Comparison of ENCODE assay signal across 8 cellular contexts in genomic region chr4:13484045-13484748, GRCh38. TPM values are rescaled to one million over a fixed set of nuclear protein-coding genes. Genes with fewer than 3 reads are reported as not detected.
DNase-seq lines count a peak whose midpoint lies in the region; ATAC-seq, FAIRE-seq and TF ChIP-seq lines count a peak whose summit lies in the region.

RAB28 (minus strand) TSS chr4:13484340.

- FAIRE-seq in HepG2 (lab: Jason Lieb, UNC): no peak

- no peak for TF ChIP-seq CTCF in CD4-positive, alpha-beta T cell (IDR thresholded peaks at IDR 0.05)
- no peak for TF ChIP-seq CTCF in HepG2 (CRISPR knock-in tag; IDR thresholded peaks at IDR 0.05)

- peaks cover 14% of the 10 kb centered on the region for H3K27me3 Mint-ChIP-seq in CD4-positive, alpha-beta T cell
- H3K27me3 Mint-ChIP-seq in activated CD4-positive, alpha-beta memory T cell treated with anti-CD3 and anti-CD28 coated beads for 36 hours: peaks cover 12% of the 10 kb centered on the region

- no peaks in the 10 kb centered on the region for H3K9me3 ChIP-seq in CD4-positive, alpha-beta T cell (ENCODE audit: control insufficient read depth, low read length)
- H3K9me3 ChIP-seq in HepG2 (ENCODE audit: low read length): peaks cover 5% of the 10 kb centered on the region; the same call in 1 of the 2 replicates

- no TSS peak for BruUV-seq in HepG2 (replicated peaks; lab: Mats Ljungman, UMichigan)

- TF ChIP-seq RAD21 in HepG2 (CRISPR knock-in tag; IDR thresholded peaks at IDR 0.05): no peak

- peaks cover 23% of the 10 kb centered on the region for H3K4me1 Mint-ChIP-seq in CD4-positive, alpha-beta T cell (ENCODE audit: low read depth)
- peaks cover 22% of the 10 kb centered on the region for H3K4me1 Mint-ChIP-seq in activated CD4-positive, alpha-beta memory T cell treated with anti-CD3 and anti-CD28 coated beads for 36 hours (ENCODE audit: low read depth)

- POLR2A ChIA-PET in CD4-positive, alpha-beta T cell (lab: Charles Lee): interaction anchor here (0.7 to 1.6 kb wide), 6 partner anchors 11 to 1519 kb away, joined by 3 to 4 read pairs (median 3); partner anchors contain the start of genes BOD1L1 and CPEB2
- POLR2A ChIA-PET in activated CD4-positive, alpha-beta memory T cell treated with anti-CD3 and anti-CD28 coated beads for 36 hours (lab: Charles Lee): no interaction called here
- POLR2A ChIA-PET in HepG2 (lab: Yijun Ruan, JAX): interaction anchor here (0.8 to 1.2 kb wide), 2 partner anchors 16 to 632 kb away, joined by 3 read pairs; no protein-coding TSS in a partner anchor

- CTCF ChIA-PET in CD4-positive, alpha-beta T cell (lab: Charles Lee): no interaction called here
- CTCF ChIA-PET in activated CD4-positive, alpha-beta memory T cell treated with anti-CD3 and anti-CD28 coated beads for 36 hours (lab: Charles Lee): interaction anchor here (1.8 kb wide), 1 partner anchor 64 kb away, joined by 4 read pairs; no protein-coding TSS in a partner anchor
- CTCF ChIA-PET in HepG2 (lab: Yijun Ruan, JAX; ENCODE audit: low intra/inter-chr PET ratio, low total read pairs): no interaction called here

- ATAC-seq in CD4-positive, alpha-beta T cell (ENCODE audit: poor library complexity): peak; percentile 86
- ATAC-seq in GM19455 (IDR thresholded peaks at IDR 0.05; ENCODE audit: unreplicated experiment) (peak; percentile 97), HepG2 (peak; percentile 96)

- no peak for TF ChIP-seq EP300 in HepG2 (IDR thresholded peaks at IDR 0.05; ENCODE audit: low read depth in 2 of 2, low read length in 2 of 2)
- no peak for TF ChIP-seq EP300 in HepG2 (CRISPR knock-in tag; IDR thresholded peaks at IDR 0.05; ENCODE audit: borderline replicate concordance)

- H3K4me2 ChIP-seq in HepG2 (ENCODE audit: low read depth, low read length): peak within 1 kb of the TSS; percentile 79

- peaks cover 10% of the 10 kb centered on the region for H3K27me3 ChIP-seq in CD4-positive, alpha-beta T cell (ENCODE audit: control insufficient read depth, insufficient read depth, low read length)
- no peaks in the 10 kb centered on the region; a peak in 1 of 5 replicates for H3K27me3 ChIP-seq in HepG2 (ENCODE audit: control insufficient read depth in 1 of 2, insufficient read depth in 2 of 2, low read length in 2 of 2)

- H3K79me2 ChIP-seq in HepG2 (ENCODE audit: insufficient read depth, low read length): peaks cover 35% of the 10 kb centered on the region

- no peaks in the 10 kb centered on the region for H3K36me3 ChIP-seq in HepG2 (replicated peaks in 1 of 2; ENCODE audit: control insufficient read depth in 1 of 2, insufficient read depth in 2 of 2, low read length in 2 of 2)

- no peaks in the 10 kb centered on the region for H4K20me1 ChIP-seq in HepG2 (ENCODE audit: insufficient read depth, low read length)

- intact Hi-C loops in CD4-positive, alpha-beta T cell (cut with DNase I, micrococcal nuclease): loop anchor here (2.0 to 10.0 kb wide), 4 partner anchors 61 to 1519 kb away; partner anchors contain the start of genes CPEB2 (in 2 of the 2), BOD1L1 (in 1 of the 2) and NKX3-2 (in 1 of the 2)
- intact Hi-C loops in activated CD4-positive, alpha-beta memory T cell treated with anti-CD3 and anti-CD28 coated beads for 36 hours (cut with micrococcal nuclease): loop anchor here (1.0 to 5.0 kb wide), 5 partner anchors 8 to 1518 kb away; partner anchors contain the start of genes BOD1L1 and CPEB2
- intact Hi-C loops in HepG2 (cut with micrococcal nuclease; ENCODE audit: unreplicated experiment): loop anchor here (5.0 to 10.0 kb wide), 2 partner anchors 63 to 549 kb away; no protein-coding TSS in a partner anchor

- peak within 1 kb of the TSS; percentile 78 to 94 (median 85) for H3K4me3 ChIP-seq in HepG2 (replicated peaks in 1 of 3; ENCODE audit: insufficient read depth in 1 of 3, low read depth in 2 of 3, low read length in 3 of 3)

- H2AFZ ChIP-seq in HepG2 (ENCODE audit: low read length): peak within 1 kb of the TSS; percentile 94

- in situ Hi-C loops in HepG2 (cut with HindIII; ENCODE audit: extremely low pct_ligation_motif_present, low pct_unique_long_range_greater_than_20kb): no loop called here

- H3K36me3 Mint-ChIP-seq in CD4-positive, alpha-beta T cell (ENCODE audit: low read depth): peaks cover 16% of the 10 kb centered on the region
- no peaks in the 10 kb centered on the region for H3K36me3 Mint-ChIP-seq in activated CD4-positive, alpha-beta memory T cell treated with anti-CD3 and anti-CD28 coated beads for 36 hours

- H3K9ac ChIP-seq in HepG2 (ENCODE audit: insufficient read depth, low read depth, low read length): peak within 1 kb of the TSS; percentile 75

- H3K9me3 Mint-ChIP-seq in CD4-positive, alpha-beta T cell: no peaks in the 10 kb centered on the region
- H3K9me3 Mint-ChIP-seq in activated CD4-positive, alpha-beta memory T cell treated with anti-CD3 and anti-CD28 coated beads for 36 hours: no peaks in the 10 kb centered on the region

- H3K4me1 ChIP-seq in HepG2 (ENCODE audit: insufficient read depth, low read length): peaks cover 22% of the 10 kb centered on the region

- peak within 1 kb of the TSS; percentile 89 for H3K27ac ChIP-seq in CD4-positive, alpha-beta T cell (ENCODE audit: low read depth, low read length)
- H3K27ac ChIP-seq in HepG2 (ENCODE audit: extremely low read length, insufficient read depth, low read length): peak within 1 kb of the TSS; percentile 75

- DNase-seq in CD4-positive, alpha-beta T cell: peak; percentile 87 to 93 (median 90)
- DNase-seq in HK-2 (ENCODE audit: unreplicated experiment): peak; percentile 95
- DNase-seq in NCI-H82 treated with DMSO at 0.1 percent for 48 hours (lab: John Stamatoyannopoulos, UW; ENCODE audit: unreplicated experiment): peak; percentile 72
- peak; percentile 94 for DNase-seq in activated CD4-positive, alpha-beta memory T cell treated with anti-CD3 and anti-CD28 coated beads for 36 hours
- peak; percentile 86 to 93 for DNase-seq in dermis microvascular lymphatic vessel endothelial cell (ENCODE audit: low read depth in 2 of 2)
- DNase-seq in HepG2 (ENCODE audit: low spot score): peak; percentile 83
- peak; percentile 87 to 88 for DNase-seq in stimulated activated CD4-positive, alpha-beta T cell treated with anti-CD3 and anti-CD28 coated beads, Interleukin-2, amount 100 ng/mL, for 48 hours

- WGBS in HepG2 (ENCODE audit: low lambda C conversion rate): 2% methylated on average over 25 of the region's 68 CpGs

- peak within 1 kb of the TSS; percentile 94 for H3K27ac Mint-ChIP-seq in CD4-positive, alpha-beta T cell
- peak within 1 kb of the TSS; percentile 96 for H3K27ac Mint-ChIP-seq in activated CD4-positive, alpha-beta memory T cell treated with anti-CD3 and anti-CD28 coated beads for 36 hours

- H3K4me3 Mint-ChIP-seq in CD4-positive, alpha-beta T cell: peak within 1 kb of the TSS; percentile 91
- peak within 1 kb of the TSS; percentile 84 for H3K4me3 Mint-ChIP-seq in activated CD4-positive, alpha-beta memory T cell treated with anti-CD3 and anti-CD28 coated beads for 36 hours

- peak; percentile 46 to 66; a peak in 3 of 4 replicates for TF ChIP-seq POLR2A in HepG2 (IDR thresholded peaks at IDR 0.05; ENCODE audit: insufficient read depth in 1 of 2, low read depth in 2 of 2, low read length in 2 of 2)

TF ChIP-seq in HepG2, 621 proteins besides CTCF, POLR2A, EP300 and RAD21 (continues in another document):
- TF ChIP-seq HNRNPL (IDR thresholded peaks at IDR 0.05; ENCODE audit: low read depth, low read length) (no peak), EHMT2 (IDR thresholded peaks at IDR 0.05; ENCODE audit: borderline replicate concordance, low read depth, low read length) (no peak), POGZ (CRISPR knock-in tag; IDR thresholded peaks at IDR 0.05) (0 out of 2 replicates have a peak, but pooled peaks have one; percentile 16), MBNL3 (CRISPR knock-in tag; conservative IDR thresholded peaks at IDR 0.05) (no peak), ZFP41 (CRISPR knock-in tag; IDR thresholded peaks at IDR 0.05; ENCODE audit: borderline replicate concordance) (no peak)
- TF ChIP-seq, protein P1, sequence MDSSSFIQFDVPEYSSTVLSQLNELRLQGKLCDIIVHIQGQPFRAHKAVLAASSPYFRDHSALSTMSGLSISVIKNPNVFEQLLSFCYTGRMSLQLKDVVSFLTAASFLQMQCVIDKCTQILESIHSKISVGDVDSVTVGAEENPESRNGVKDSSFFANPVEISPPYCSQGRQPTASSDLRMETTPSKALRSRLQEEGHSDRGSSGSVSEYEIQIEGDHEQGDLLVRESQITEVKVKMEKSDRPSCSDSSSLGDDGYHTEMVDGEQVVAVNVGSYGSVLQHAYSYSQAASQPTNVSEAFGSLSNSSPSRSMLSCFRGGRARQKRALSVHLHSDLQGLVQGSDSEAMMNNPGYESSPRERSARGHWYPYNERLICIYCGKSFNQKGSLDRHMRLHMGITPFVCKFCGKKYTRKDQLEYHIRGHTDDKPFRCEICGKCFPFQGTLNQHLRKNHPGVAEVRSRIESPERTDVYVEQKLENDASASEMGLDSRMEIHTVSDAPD (CRISPR knock-in tag; IDR thresholded peaks at IDR 0.05): no peak

RNA-seq across cellular contexts. Expression of gene RAB28, which starts in this region (rescaled TPM):
- total RNA-seq in CD4-positive, alpha-beta T cell: 1 to 10 TPM; 3.9 to 4.2 TPM
- total RNA-seq in activated CD4-positive, alpha-beta memory T cell treated with anti-CD3 and anti-CD28 coated beads for 36 hours: 10 to 100 TPM; 16.5 to 18.8 TPM
- total RNA-seq in dermis microvascular lymphatic vessel endothelial cell: 8.9 and 9.4 TPM in 2 replicates
- 18.2 and 20.9 TPM in 2 replicates for total RNA-seq in HepG2 (2016; rRNA removed; fragmentation: Illumina TruSeq; extraction: Trizol)
- 10.2 and 13.2 TPM in 2 replicates for total RNA-seq in HepG2 (2016; cell fraction: cytosol; rRNA removed; fragmentation: Illumina TruSeq; extraction: Trizol; ENCODE audit: low read depth)
- 18.2 and 18.8 TPM in 2 replicates for total RNA-seq in HepG2 (2016; cell fraction: insoluble cytoplasmic fraction; rRNA removed; fragmentation: Illumina TruSeq; extraction: Trizol)
- total RNA-seq in HepG2 (2016; cell fraction: membrane; rRNA removed; fragmentation: Illumina TruSeq; extraction: Trizol): 23.4 and 23.7 TPM in 2 replicates
- 28.8 and 32.8 TPM in 2 replicates for total RNA-seq in HepG2 (2016; cell fraction: nucleus; rRNA removed; fragmentation: Illumina TruSeq; extraction: Trizol)
- polyA plus RNA-seq in HepG2 (2011; rRNA removed): 9.4 and 11.8 TPM in 2 replicates
- polyA plus RNA-seq in HepG2 (2011; cell fraction: cytosol; rRNA removed): 6.1 and 9.1 TPM in 2 replicates
- 5.8 and 6.3 TPM in 2 replicates for polyA plus RNA-seq in HepG2 (2011; cell fraction: nucleus; rRNA removed)
- polyA plus RNA-seq in HepG2 (2012): 9.1 and 9.7 TPM in 2 replicates
- 10.5 and 11.4 TPM in 2 replicates for polyA plus RNA-seq in HepG2 (2016; cell fraction: cytosol; fragmentation: Illumina TruSeq; extraction: Trizol; ENCODE audit: low read depth)
- polyA plus RNA-seq in HepG2 (2016; cell fraction: insoluble cytoplasmic fraction; fragmentation: Illumina TruSeq; extraction: Trizol; ENCODE audit: low read depth): 20.2 and 24.7 TPM in 2 replicates
- polyA plus RNA-seq in HepG2 (2016; cell fraction: membrane; fragmentation: Illumina TruSeq; extraction: Trizol; ENCODE audit: low read depth): 17.6 and 17.9 TPM in 2 replicates
- 17.4 and 20.1 TPM in 2 replicates for polyA plus RNA-seq in HepG2 (2016; cell fraction: nucleus; fragmentation: Illumina TruSeq; extraction: Trizol; ENCODE audit: insufficient read depth, low read depth)
- polyA minus RNA-seq in HepG2 (2011; rRNA and poly(A)+ RNA removed; ENCODE audit: low replicate concordance): 6.0 and 7.7 TPM in 2 replicates
- 4.1 and 5.9 TPM in 2 replicates for polyA minus RNA-seq in HepG2 (2011; cell fraction: cytosol; rRNA and poly(A)+ RNA removed)
- polyA minus RNA-seq in HepG2 (2011; cell fraction: nucleus; rRNA and poly(A)+ RNA removed): 39.0 and 45.6 TPM in 2 replicates

Comparison
In these comparisons a context has a peak if more than half of its experiments do, and no peak if none do; other contexts are left out.
1. Peak in every context shown above with its lines: DNase-seq, ATAC-seq, H3K4me3 ChIP-seq and H3K27ac ChIP-seq.